In the genomic region with DNA sequence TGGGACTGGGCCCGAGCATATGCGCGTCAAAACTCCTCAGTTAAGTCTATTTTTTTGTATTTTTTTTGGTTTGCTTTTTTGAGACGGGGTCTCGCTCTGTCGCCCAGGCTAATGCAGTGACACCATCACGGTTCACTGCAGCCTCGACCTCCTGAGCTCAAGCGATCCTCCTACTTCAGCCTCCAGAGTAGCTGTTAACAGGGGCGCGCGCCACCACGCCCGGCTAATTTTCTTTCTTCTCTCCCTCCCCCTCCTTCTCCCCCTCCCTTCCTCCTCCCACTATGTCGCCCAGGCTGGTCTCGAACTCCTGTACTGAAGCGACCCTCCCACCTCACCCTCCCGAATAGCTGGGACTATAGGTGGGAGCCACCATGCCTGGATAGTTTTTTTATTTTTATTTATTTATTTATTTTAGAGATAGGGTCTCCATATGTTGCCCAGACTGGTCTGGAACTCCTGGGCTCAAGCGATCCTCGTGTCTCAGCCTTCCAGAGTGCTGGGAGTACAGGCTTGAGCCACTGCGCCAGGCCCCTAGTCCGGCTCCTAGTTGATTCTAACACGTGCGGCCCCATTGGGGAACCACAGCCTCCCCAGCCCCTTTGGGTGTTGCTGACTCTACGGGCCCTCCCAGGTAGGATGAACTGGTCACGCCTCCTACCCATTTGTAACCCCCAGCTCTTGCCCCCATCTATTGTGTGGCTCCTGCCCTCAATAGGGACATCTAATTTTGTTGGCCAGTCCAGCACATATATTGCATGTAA, we compare ENCODE assay signal across 10 cellular contexts. TPM values are rescaled to one million over a fixed set of nuclear protein-coding genes. Genes with fewer than 3 reads are reported as not detected.
A peak's percentile ranks its signal among the peaks of the same experiment; 100 is the strongest.
DNase-seq lines count a peak whose midpoint lies in the region; TF ChIP-seq lines count a peak whose summit lies in the region.
"Had no signal": no experiment of that assay in that cellular context is flagged by ENCODE, and none has a peak within 500 bp of the region (broad histone marks: within the 10 kb centered on the region; RNA-seq: fewer than 3 reads in every experiment).

No MANE protein-coding gene starts in this region.

- POLR2A ChIA-PET in activated CD4-positive, alpha-beta T cell treated with anti-CD3 and anti-CD28 coated beads, Interleukin-2, amount 10 ng/mL, durations not matched to agents 7 days and 5 days (lab: Charles Lee) = no interaction called here

- no peak for TF ChIP-seq CTCF in astrocyte of the cerebellum (IDR thresholded peaks at IDR 0.05; ENCODE audit: low read depth, low read length, missing control alignments)
- TF ChIP-seq CTCF in liver (IDR thresholded peaks at IDR 0.05; ENCODE audit: low read depth, low read length, missing input control) = no peak

- DNase-seq in activated CD4-positive, alpha-beta T cell treated with anti-CD3 and anti-CD28 coated beads, Interleukin-2, amount 10 ng/mL, durations not matched to agents 7 days and 5 days = no peak
- no peak for DNase-seq in activated CD4-positive, alpha-beta T cell treated with anti-CD3 and anti-CD28 coated beads for 48 hours
- DNase-seq in astrocyte of the cerebellum (ENCODE audit: low read depth) = no peak
- DNase-seq in DMS 273 (lab: John Stamatoyannopoulos, UW; ENCODE audit: unreplicated experiment) = no peak
- DNase-seq in activated gamma-delta T cell treated with Interleukin-2 at 50 U/mL for 16 hours = no peak
- DNase-seq in hypothalamus (lab: John Stamatoyannopoulos, UW) = no peak

- peak overlapping the region; percentile 83 for H3K4me3 Mint-ChIP-seq in activated CD4-positive, alpha-beta T cell treated with anti-CD3 and anti-CD28 coated beads, Interleukin-2, amount 10 ng/mL, durations not matched to agents 7 days and 5 days

- H3K36me3 ChIP-seq in liver (ENCODE audit: control insufficient read depth in 4 of 4, insufficient read depth in 3 of 4, low read depth in 1 of 4, low read length in 3 of 4) (no peaks in the 10 kb centered on the region), thymus (ENCODE audit: control insufficient read depth, insufficient read depth) (no peaks in the 10 kb centered on the region)

- no peaks in the 10 kb centered on the region for H3K27me3 ChIP-seq in liver (ENCODE audit: control insufficient read depth in 4 of 4, insufficient read depth in 4 of 4, low read length in 3 of 4)
- H3K27me3 ChIP-seq in thymus (ENCODE audit: control insufficient read depth, insufficient read depth) = no peaks in the 10 kb centered on the region

- H3K4me3 ChIP-seq in astrocyte of the cerebellum (ENCODE audit: low read depth, low read length) = peak overlapping the region; percentile 78
- H3K4me3 ChIP-seq in liver (ENCODE audit: low read depth in 1 of 3, low read length in 3 of 3) = peak overlapping the region; percentile 62 to 80 (median 71)
- H3K4me3 ChIP-seq in thymus (ENCODE audit: low read length) = peak overlapping the region; percentile 77

- WGBS in liver = 37% methylated on average over 26 of the region's 26 CpGs
- WGBS in thymus = 34% methylated on average over 26 of the region's 26 CpGs

- peaks cover 36% of the 10 kb centered on the region for H3K4me1 Mint-ChIP-seq in activated CD4-positive, alpha-beta T cell treated with anti-CD3 and anti-CD28 coated beads, Interleukin-2, amount 10 ng/mL, durations not matched to agents 7 days and 5 days

- peak overlapping the region; percentile 6 to 36 for H3K9ac ChIP-seq in liver (ENCODE audit: low read depth in 1 of 2, low read length in 2 of 2)

- H3K27me3 Mint-ChIP-seq in activated CD4-positive, alpha-beta T cell treated with anti-CD3 and anti-CD28 coated beads, Interleukin-2, amount 10 ng/mL, durations not matched to agents 7 days and 5 days = no peaks in the 10 kb centered on the region

- peaks cover 14 to 42% (median 27%) of the 10 kb centered on the region in 4 donors for H3K4me1 ChIP-seq in liver (ENCODE audit: control insufficient read depth in 4 of 4, insufficient read depth in 4 of 4, low read length in 3 of 4)
- peaks cover 26% of the 10 kb centered on the region for H3K4me1 ChIP-seq in thymus (ENCODE audit: control insufficient read depth, insufficient read depth, low read length)

- H3K9me3 ChIP-seq in liver (ENCODE audit: control insufficient read depth in 4 of 4, low read length in 3 of 4) (no peaks in the 10 kb centered on the region), thymus (ENCODE audit: control insufficient read depth) (no peaks in the 10 kb centered on the region)

- H3K9me3 Mint-ChIP-seq in activated CD4-positive, alpha-beta T cell treated with anti-CD3 and anti-CD28 coated beads, Interleukin-2, amount 10 ng/mL, durations not matched to agents 7 days and 5 days = no peaks in the 10 kb centered on the region

- in situ Hi-C loops in astrocyte of the cerebellum (cut with HindIII; ENCODE audit: low sequenced_read_pairs) = no loop called here

- no peaks in the 10 kb centered on the region for H3K36me3 Mint-ChIP-seq in activated CD4-positive, alpha-beta T cell treated with anti-CD3 and anti-CD28 coated beads, Interleukin-2, amount 10 ng/mL, durations not matched to agents 7 days and 5 days (ENCODE audit: low read depth)

- CTCF ChIA-PET in activated CD4-positive, alpha-beta T cell treated with anti-CD3 and anti-CD28 coated beads, Interleukin-2, amount 10 ng/mL, durations not matched to agents 7 days and 5 days (lab: Charles Lee) = interaction anchor here (1.5 kb wide), 1 partner anchor 138 kb away, joined by 5 read pairs; the partner anchor contains the start of gene ZBTB45

- TF ChIP-seq RAD21 in liver (IDR thresholded peaks at IDR 0.05) = no peak

- peak overlapping the region; percentile 22 to 60 for H3K27ac ChIP-seq in liver (ENCODE audit: low read depth in 1 of 2, low read length in 2 of 2)
- peak overlapping the region; percentile 92 for H3K27ac ChIP-seq in thymus (ENCODE audit: low read depth)

- H3K27ac Mint-ChIP-seq in activated CD4-positive, alpha-beta T cell treated with anti-CD3 and anti-CD28 coated beads, Interleukin-2, amount 10 ng/mL, durations not matched to agents 7 days and 5 days = peak overlapping the region; percentile 95

TF ChIP-seq in liver, 16 proteins besides CTCF, POLR2A, EP300 and RAD21 (continues in another document):
- TF ChIP-seq SP1 (IDR thresholded peaks at IDR 0.05) (no peak), FOXA2 (IDR thresholded peaks at IDR 0.05) (no peak), NR2F2 (IDR thresholded peaks at IDR 0.05) (no peak), ZBTB33 (IDR thresholded peaks at IDR 0.05) (no peak), JUND (IDR thresholded peaks at IDR 0.05) (no peak), EGR1 (IDR thresholded peaks at IDR 0.05; ENCODE audit: low read depth in 2 of 2) (no peak), GABPA (IDR thresholded peaks at IDR 0.05 in 1 of 2, conservative IDR thresholded peaks at IDR 0.05 in 1 of 2) (no peak)

RNA-seq across cellular contexts. Expression of gene ZNF837, which starts 0.8 kb away (rescaled TPM):
- total RNA-seq in activated CD4-positive, alpha-beta T cell treated with anti-CD3 and anti-CD28 coated beads, Interleukin-2, amount 10 ng/mL, durations not matched to agents 7 days and 5 days = 1 to 10 TPM; 1.5 to 2.3 TPM
- total RNA-seq in liver = 1 to 10 TPM; 2.1 to 3.6 TPM
- 1 to 10 TPM in 1 of 2 donors, under 1 TPM in 1; 0.54 to 2.6 TPM for polyA plus RNA-seq in liver
- polyA plus RNA-seq in thymus = 2.9 TPM

RNA-seq across cellular contexts. Expression of gene RPS5, which starts 5.4 kb away (rescaled TPM):
- total RNA-seq in activated CD4-positive, alpha-beta T cell treated with anti-CD3 and anti-CD28 coated beads, Interleukin-2, amount 10 ng/mL, durations not matched to agents 7 days and 5 days = 1,000 to 10,000 TPM in 1 of 2 experiments, 100 to 1,000 TPM in 1; 918 to 1,077 TPM
- total RNA-seq in liver = 1,000 to 10,000 TPM in 1 of 2 donors, 100 to 1,000 TPM in 1; 657 to 1,403 TPM
- 100 to 1,000 TPM; 229 to 600 TPM for polyA plus RNA-seq in liver
- 942 TPM for polyA plus RNA-seq in thymus

RNA-seq across cellular contexts. Expression of gene RNF225, which starts 13.8 kb away (rescaled TPM):
- under 1 TPM; 0.35 to 0.74 TPM for total RNA-seq in activated CD4-positive, alpha-beta T cell treated with anti-CD3 and anti-CD28 coated beads, Interleukin-2, amount 10 ng/mL, durations not matched to agents 7 days and 5 days
- total RNA-seq in liver = not detected
- polyA plus RNA-seq in liver = not detected
- not detected for polyA plus RNA-seq in thymus
- total RNA-seq: NCI-H460, renal cortical epithelial cell had no signal

RNA-seq across cellular contexts. Expression of gene ZNF497, which starts 19.1 kb away (rescaled TPM):
- 1 to 10 TPM in 1 of 2 experiments, under 1 TPM in 1; 0.98 to 1.4 TPM for total RNA-seq in activated CD4-positive, alpha-beta T cell treated with anti-CD3 and anti-CD28 coated beads, Interleukin-2, amount 10 ng/mL, durations not matched to agents 7 days and 5 days
- 1 to 10 TPM; 1.1 to 4.4 TPM for total RNA-seq in liver
- 1 to 10 TPM in 1 of 2 donors, under 1 TPM in 1; 0.60 to 1.4 TPM for polyA plus RNA-seq in liver
- 1.3 TPM for polyA plus RNA-seq in thymus

RNA-seq across cellular contexts. Expression of gene ZNF584, which starts 26.8 kb away (rescaled TPM):
- total RNA-seq in activated CD4-positive, alpha-beta T cell treated with anti-CD3 and anti-CD28 coated beads, Interleukin-2, amount 10 ng/mL, durations not matched to agents 7 days and 5 days = 1 to 10 TPM; 6.7 to 6.8 TPM
- 10 to 100 TPM in 1 of 2 donors, 1 to 10 TPM in 1; 9.4 to 12.6 TPM for total RNA-seq in liver
- polyA plus RNA-seq in liver = 10 to 100 TPM in 1 of 2 donors, 1 to 10 TPM in 1; 3.6 to 10.6 TPM
- polyA plus RNA-seq in thymus = 5.2 TPM
